Comparison of ENCODE assay signal across 16 cellular contexts in genomic region chr11:16261836-16262644, GRCh38.
DNase-seq lines count a peak whose midpoint lies in the region; ATAC-seq lines count a peak whose summit lies in the region.
"Had no signal": no experiment of that assay in that cellular context is flagged by ENCODE, and none has a peak within 500 bp of the region (broad histone marks: within the 10 kb centered on the region; RNA-seq: fewer than 3 reads in every experiment).

No MANE protein-coding gene starts in this region.

- CTCF ChIA-PET in T-cell (lab: Charles Lee): no interaction called here

- no peaks in the 10 kb centered on the region for H3K36me3 Mint-ChIP-seq in T-cell

- H3K4me1 Mint-ChIP-seq in T-cell: no peaks in the 10 kb centered on the region

- ATAC-seq in GM18861 (IDR thresholded peaks at IDR 0.05; ENCODE audit: unreplicated experiment): peak; percentile 98
- ATAC-seq in GM21737 (IDR thresholded peaks at IDR 0.05; ENCODE audit: unreplicated experiment): peak; percentile 87
- peak; percentile 93 for ATAC-seq in HG03354 (IDR thresholded peaks at IDR 0.05; ENCODE audit: poor library complexity, severe bottlenecking, unreplicated experiment)
- no peak for ATAC-seq in T-cell (replicated peaks in 1 of 4)
- ATAC-seq: left ventricle myocardium superior had no signal

- H3K9me3 Mint-ChIP-seq in T-cell: peaks cover 2 to 32% (median 10%) of the 10 kb centered on the region in 3 donors

- DNase-seq in kidney tubule cell (ENCODE audit: low spot score) (peak; percentile 69), NCI-H82 treated with DMSO at 0.1 percent for 48 hours (lab: John Stamatoyannopoulos, UW; ENCODE audit: unreplicated experiment) (no peak), T1000 (lab: John Stamatoyannopoulos, UW) (no peak), AG08396 (ENCODE audit: low spot score) (no peak), T-cell (no peak)
- DNase-seq: activated CD8-positive, alpha-beta memory T cell treated with anti-CD3 and anti-CD28 coated beads, Interleukin-2, amount 50 U/mL, for 4 hours; dermis blood vessel endothelial cell; foreskin fibroblast; left ventricle myocardium superior; NCI-H2029 treated with DMSO at 0.1 percent for 48 hours; Peyer's patch; stimulated activated CD4-positive, alpha-beta T cell treated with anti-CD3 and anti-CD28 coated beads, Interleukin-15, amount 100 ng/mL, for 24 hours; T-helper 9 cell had no signal

- POLR2A ChIA-PET in T-cell (lab: Charles Lee): no interaction called here

- no peak overlapping the region for H3K27ac Mint-ChIP-seq in T-cell

- H3K4me3 Mint-ChIP-seq in T-cell: no peak overlapping the region

- H3K27me3 Mint-ChIP-seq in T-cell: no peaks in the 10 kb centered on the region

Comparison
In these comparisons a context has a peak if more than half of its experiments do, and no peak if none do; other contexts are left out.
1. ATAC-seq: peak in GM18861 (single experiment), GM21737 (single experiment) and HG03354 (single experiment); none in T-cell (0 of 4).